ENCODE assay signal across 1 cellular context in the genomic region with DNA sequence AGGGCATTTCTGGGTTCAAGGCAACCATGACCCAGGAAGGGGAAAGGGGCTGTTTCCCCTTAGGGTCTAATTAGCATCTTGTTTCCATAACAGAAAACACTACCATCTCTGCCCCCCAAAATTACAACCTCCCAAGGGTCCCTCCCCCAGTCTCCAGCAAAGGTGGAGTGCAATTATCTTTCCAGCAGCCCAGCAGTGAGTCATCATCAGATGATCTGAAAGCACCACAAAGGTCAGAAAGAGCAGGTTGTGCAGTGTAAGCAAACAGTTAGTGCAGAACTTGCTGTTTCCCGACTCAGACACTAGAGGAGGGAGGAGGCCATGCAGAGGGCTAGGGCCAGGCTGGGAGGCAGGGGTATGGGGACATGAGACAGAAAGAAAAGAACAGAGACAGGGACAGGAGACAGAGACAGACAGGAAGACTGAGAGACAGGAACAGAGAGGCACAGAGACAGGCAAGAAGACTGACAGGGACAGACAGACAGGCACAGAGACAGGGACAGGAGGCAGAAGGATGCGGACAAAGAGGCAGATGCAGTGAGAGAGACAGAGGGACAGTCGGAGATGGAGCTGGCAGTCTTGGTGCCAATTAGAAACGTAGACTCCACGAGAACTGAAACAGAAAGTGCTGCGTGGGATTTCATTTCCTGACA.
TF ChIP-seq lines count a peak whose summit lies in the region.

No MANE protein-coding gene starts in this region.

TF ChIP-seq in K562, 482 proteins besides CTCF, POLR2A, EP300 and RAD21 (continued from another document):
- TF ChIP-seq, protein P1, sequence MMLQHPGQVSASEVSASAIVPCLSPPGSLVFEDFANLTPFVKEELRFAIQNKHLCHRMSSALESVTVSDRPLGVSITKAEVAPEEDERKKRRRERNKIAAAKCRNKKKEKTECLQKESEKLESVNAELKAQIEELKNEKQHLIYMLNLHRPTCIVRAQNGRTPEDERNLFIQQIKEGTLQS (IDR thresholded peaks at IDR 0.05), result peak; percentile 98
- TF ChIP-seq, protein P1 (CRISPR knock-in tag; conservative IDR thresholded peaks at IDR 0.05), result peak; percentile 97
- TF ChIP-seq SOX6 (IDR thresholded peaks at IDR 0.05) (peak; percentile 57; the same call in 1 of the 2 replicates), MIER1 (IDR thresholded peaks at IDR 0.05; ENCODE audit: low read depth) (no peak), RCOR1 (IDR thresholded peaks at IDR 0.05; ENCODE audit: borderline replicate concordance in 1 of 2, low read depth in 2 of 2, low read length in 2 of 2) (peak in 1 of 2 experiments; percentile 78; a peak in 2 of 4 replicates), TEAD4 (IDR thresholded peaks at IDR 0.05; ENCODE audit: low read length) (peak; percentile 74), TEAD4 (CRISPR knock-in tag; IDR thresholded peaks at IDR 0.05; ENCODE audit: borderline replicate concordance) (no peak)
TF ChIP-seq in K562: peak in this region for 86.
